In the genomic region with DNA sequence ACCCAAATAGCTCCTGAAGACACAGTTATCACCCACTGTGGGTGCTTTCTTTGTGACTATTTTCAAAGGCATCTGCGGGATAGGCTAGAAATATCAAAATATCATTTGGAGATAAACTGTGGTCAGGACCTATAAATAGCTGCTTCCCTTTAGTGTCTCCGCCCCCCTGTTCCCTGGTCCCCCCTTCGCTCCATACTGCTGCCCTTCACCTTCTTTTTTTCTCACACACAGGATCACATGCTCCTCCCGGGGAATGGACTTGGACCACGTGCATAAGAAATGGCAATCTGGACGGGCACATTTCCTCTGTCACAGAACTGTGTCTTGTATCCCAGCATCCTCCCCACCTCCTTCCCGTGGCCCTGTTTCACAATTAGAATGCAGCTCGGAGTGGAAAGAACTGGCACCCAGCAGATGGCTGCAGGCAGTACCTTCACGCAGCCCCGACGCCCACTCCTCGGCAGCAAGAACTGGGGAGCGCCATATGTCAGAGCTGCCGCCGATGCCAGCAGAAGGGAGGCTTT, we compare ENCODE assay signal across 9 cellular contexts.
DNase-seq lines count a peak whose midpoint lies in the region; ATAC-seq and TF ChIP-seq lines count a peak whose summit lies in the region.
"Had no signal": no experiment of that assay in that cellular context is flagged by ENCODE, and none has a peak within 500 bp of the region (broad histone marks: within the 10 kb centered on the region; RNA-seq: fewer than 3 reads in every experiment).

No MANE protein-coding gene starts in this region.

- intact Hi-C loops in activated CD8-positive, alpha-beta T cell treated with anti-CD3 and anti-CD28 coated beads for 36 hours (cut with micrococcal nuclease), result no loop called here
- intact Hi-C loops in testis (cut with DNase I; ENCODE audit: low total_unique reads) (loop anchor here (10.0 kb wide), 2 partner anchors 134 to 334 kb away; no protein-coding TSS in a partner anchor), lower leg skin (cut with DNase I; ENCODE audit: low total_unique reads) (loop anchor here (10.0 kb wide), 1 partner anchor 324 kb away; no protein-coding TSS in a partner anchor)

- no peaks in the 10 kb centered on the region for H3K36me3 Mint-ChIP-seq in activated CD8-positive, alpha-beta T cell treated with anti-CD3 and anti-CD28 coated beads for 36 hours (ENCODE audit: low read depth)
- H3K36me3 Mint-ChIP-seq in activated CD8-positive, alpha-beta T cell treated with anti-CD3 and anti-CD28 coated beads, Interleukin-2, amount 10 ng/mL, durations not matched to agents 7 days and 5 days (ENCODE audit: low read depth), result no peaks in the 10 kb centered on the region
- no peaks in the 10 kb centered on the region for H3K36me3 Mint-ChIP-seq in activated T-helper 17 cell treated with anti-CD3 and anti-CD28 coated beads, Interleukin-2, amount 50 U/mL, for 72 hours (ENCODE audit: low read depth)

- peaks cover 6% of the 10 kb centered on the region for H3K4me1 ChIP-seq in testis

- no peak overlapping the region for H3K27ac Mint-ChIP-seq in activated CD8-positive, alpha-beta T cell treated with anti-CD3 and anti-CD28 coated beads for 36 hours
- no peak overlapping the region for H3K27ac Mint-ChIP-seq in activated CD8-positive, alpha-beta T cell treated with anti-CD3 and anti-CD28 coated beads, Interleukin-2, amount 10 ng/mL, durations not matched to agents 7 days and 5 days
- no peak overlapping the region for H3K27ac Mint-ChIP-seq in activated T-helper 17 cell treated with anti-CD3 and anti-CD28 coated beads, Interleukin-2, amount 50 U/mL, for 72 hours

- CTCF ChIA-PET in activated CD8-positive, alpha-beta T cell treated with anti-CD3 and anti-CD28 coated beads for 36 hours (lab: Charles Lee), result interaction anchor here (1.4 to 6.4 kb wide), 8 partner anchors 11 to 317 kb away, joined by 4 to 46 read pairs (median 6); no protein-coding TSS in a partner anchor
- CTCF ChIA-PET in activated CD8-positive, alpha-beta T cell treated with anti-CD3 and anti-CD28 coated beads, Interleukin-2, amount 10 ng/mL, durations not matched to agents 7 days and 5 days (lab: Charles Lee), result interaction anchor here (0.7 to 6.7 kb wide), 7 partner anchors 13 to 325 kb away, joined by 3 to 32 read pairs (median 5); no protein-coding TSS in a partner anchor

- H3K27me3 Mint-ChIP-seq in activated CD8-positive, alpha-beta T cell treated with anti-CD3 and anti-CD28 coated beads for 36 hours, result peaks cover 8% of the 10 kb centered on the region
- peaks cover 10% of the 10 kb centered on the region for H3K27me3 Mint-ChIP-seq in activated CD8-positive, alpha-beta T cell treated with anti-CD3 and anti-CD28 coated beads, Interleukin-2, amount 10 ng/mL, durations not matched to agents 7 days and 5 days (ENCODE audit: low read depth)
- peaks cover 24% of the 10 kb centered on the region for H3K27me3 Mint-ChIP-seq in activated T-helper 17 cell treated with anti-CD3 and anti-CD28 coated beads, Interleukin-2, amount 50 U/mL, for 72 hours

- H3K27me3 ChIP-seq in testis, result no peaks in the 10 kb centered on the region

- TF ChIP-seq CTCF in activated CD8-positive, alpha-beta T cell treated with anti-CD3 and anti-CD28 coated beads for 36 hours (IDR thresholded peaks at IDR 0.05), result no peak
- TF ChIP-seq CTCF in testis (IDR thresholded peaks at IDR 0.05), result no peak
- TF ChIP-seq CTCF in lower leg skin (IDR thresholded peaks at IDR 0.05), result no peak

- no peaks in the 10 kb centered on the region for H3K36me3 ChIP-seq in testis (ENCODE audit: low read depth, missing control alignments)

- peak overlapping the region in 1 of 2 donors; percentile 8 for H3K4me3 ChIP-seq in testis
- no peak overlapping the region for H3K4me3 ChIP-seq in lower leg skin (ENCODE audit: low read depth, poor library complexity, severe bottlenecking)

- peak; percentile 37 for DNase-seq in activated CD8-positive, alpha-beta T cell treated with anti-CD3 and anti-CD28 coated beads for 36 hours
- no peak for DNase-seq in activated CD8-positive, alpha-beta T cell treated with anti-CD3 and anti-CD28 coated beads, Interleukin-2, amount 10 ng/mL, durations not matched to agents 7 days and 5 days
- peak; percentile 73 for DNase-seq in hepatic stellate cell (ENCODE audit: low spot score)
- DNase-seq in testis, result peak; percentile 26
- DNase-seq in lower leg skin (ENCODE audit: low spot score in 2 of 2), result no peak
- no peak for DNase-seq in NCI-H2196 treated with DMSO at 0.1 percent for 48 hours (lab: John Stamatoyannopoulos, UW; ENCODE audit: unreplicated experiment)

- 13 to 15% methylated on average over 15 of the region's 15 CpGs for WGBS in testis, 2 donors
- WGBS in lower leg skin, 2 donors, result 13 to 36% methylated on average over 15 of the region's 15 CpGs

- H3K9me3 Mint-ChIP-seq in activated CD8-positive, alpha-beta T cell treated with anti-CD3 and anti-CD28 coated beads for 36 hours, result no peaks in the 10 kb centered on the region
- H3K9me3 Mint-ChIP-seq in activated CD8-positive, alpha-beta T cell treated with anti-CD3 and anti-CD28 coated beads, Interleukin-2, amount 10 ng/mL, durations not matched to agents 7 days and 5 days (ENCODE audit: insufficient read depth), result no peaks in the 10 kb centered on the region
- H3K9me3 Mint-ChIP-seq in activated T-helper 17 cell treated with anti-CD3 and anti-CD28 coated beads, Interleukin-2, amount 50 U/mL, for 72 hours, result no peaks in the 10 kb centered on the region

- POLR2A ChIA-PET in activated CD8-positive, alpha-beta T cell treated with anti-CD3 and anti-CD28 coated beads for 36 hours (lab: Charles Lee), result interaction anchor here (1.2 kb wide), 1 partner anchor 18 kb away, joined by 3 read pairs; no protein-coding TSS in a partner anchor
- POLR2A ChIA-PET in activated CD8-positive, alpha-beta T cell treated with anti-CD3 and anti-CD28 coated beads, Interleukin-2, amount 10 ng/mL, durations not matched to agents 7 days and 5 days (lab: Charles Lee), result interaction anchor here (1.0 kb wide), 1 partner anchor 185 kb away, joined by 3 read pairs; the partner anchor contains the start of gene CTBS

- TF ChIP-seq POLR2A in testis (IDR thresholded peaks at IDR 0.05) (no peak), lower leg skin (IDR thresholded peaks at IDR 0.05) (no peak)

- H3K27ac ChIP-seq in testis, result no peak overlapping the region

- H3K4me3 Mint-ChIP-seq in activated CD8-positive, alpha-beta T cell treated with anti-CD3 and anti-CD28 coated beads for 36 hours, result peak overlapping the region; percentile 23
- no peak overlapping the region for H3K4me3 Mint-ChIP-seq in activated CD8-positive, alpha-beta T cell treated with anti-CD3 and anti-CD28 coated beads, Interleukin-2, amount 10 ng/mL, durations not matched to agents 7 days and 5 days
- peak overlapping the region; percentile 69 for H3K4me3 Mint-ChIP-seq in activated T-helper 17 cell treated with anti-CD3 and anti-CD28 coated beads, Interleukin-2, amount 50 U/mL, for 72 hours

- ATAC-seq in activated CD8-positive, alpha-beta T cell treated with anti-CD3 and anti-CD28 coated beads for 36 hours, result peak; percentile 75
- ATAC-seq in activated CD8-positive, alpha-beta T cell treated with anti-CD3 and anti-CD28 coated beads, Interleukin-2, amount 10 ng/mL, durations not matched to agents 7 days and 5 days, result no peak
- peak; percentile 51 for ATAC-seq in activated T-helper 17 cell treated with anti-CD3 and anti-CD28 coated beads, Interleukin-2, amount 50 U/mL, for 72 hours (replicated peaks)
- ATAC-seq in GM19397 (IDR thresholded peaks at IDR 0.05; ENCODE audit: unreplicated experiment), result no peak
- ATAC-seq: left colon had no signal

- H3K4me1 Mint-ChIP-seq in activated CD8-positive, alpha-beta T cell treated with anti-CD3 and anti-CD28 coated beads for 36 hours (ENCODE audit: low read depth), result peaks cover 10% of the 10 kb centered on the region
- peaks cover 4% of the 10 kb centered on the region for H3K4me1 Mint-ChIP-seq in activated CD8-positive, alpha-beta T cell treated with anti-CD3 and anti-CD28 coated beads, Interleukin-2, amount 10 ng/mL, durations not matched to agents 7 days and 5 days (ENCODE audit: low read depth)
- H3K4me1 Mint-ChIP-seq in activated T-helper 17 cell treated with anti-CD3 and anti-CD28 coated beads, Interleukin-2, amount 50 U/mL, for 72 hours, result peaks cover 9% of the 10 kb centered on the region

- no peaks in the 10 kb centered on the region for H3K9me3 ChIP-seq in testis

Comparison
In these comparisons a context has a peak if more than half of its experiments do, and no peak if none do; other contexts are left out.
1. ATAC-seq: peak in activated CD8-positive, alpha-beta T cell treated with anti-CD3 and anti-CD28 coated beads for 36 hours (single experiment) and activated T-helper 17 cell treated with anti-CD3 and anti-CD28 coated beads, Interleukin-2, amount 50 U/mL, for 72 hours (single experiment); none in activated CD8-positive, alpha-beta T cell treated with anti-CD3 and anti-CD28 coated beads, Interleukin-2, amount 10 ng/mL, durations not matched to agents 7 days and 5 days (single experiment) and GM19397 (single experiment).
2. DNase-seq: peak in activated CD8-positive, alpha-beta T cell treated with anti-CD3 and anti-CD28 coated beads for 36 hours (single experiment), hepatic stellate cell (single experiment) and testis (single experiment); none in activated CD8-positive, alpha-beta T cell treated with anti-CD3 and anti-CD28 coated beads, Interleukin-2, amount 10 ng/mL, durations not matched to agents 7 days and 5 days (single experiment), lower leg skin (0 of 2) and NCI-H2196 treated with DMSO at 0.1 percent for 48 hours (single experiment).